Comparison of ENCODE assay signal across 22 cellular contexts in the genomic region with DNA sequence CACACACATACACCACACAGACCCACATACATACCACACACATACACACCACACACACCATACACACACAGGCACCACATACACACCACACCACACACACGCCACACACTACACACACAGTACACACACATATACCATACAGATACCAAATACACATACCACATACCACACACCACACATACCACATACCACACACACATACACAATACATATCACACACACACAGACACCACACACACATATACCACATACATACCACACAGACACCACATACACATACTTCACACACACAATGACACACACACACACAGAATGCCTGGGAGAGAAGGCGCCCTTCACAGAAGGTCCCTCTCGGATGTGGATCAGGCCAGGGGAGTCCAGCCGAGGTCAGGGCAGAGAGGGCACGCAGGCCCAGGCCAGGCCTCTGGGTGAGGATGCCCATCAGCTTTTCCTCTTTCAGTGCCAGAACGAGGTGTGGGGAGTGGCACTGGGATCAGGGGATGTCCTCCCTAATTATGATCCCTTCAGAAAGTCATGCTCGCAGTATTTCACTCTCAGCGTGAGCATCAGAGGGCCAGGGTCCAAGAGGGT.
DNase-seq lines count a peak whose midpoint lies in the region; ATAC-seq, FAIRE-seq and TF ChIP-seq lines count a peak whose summit lies in the region.
"Had no signal": no experiment of that assay in that cellular context is flagged by ENCODE, and none has a peak within 500 bp of the region (broad histone marks: within the 10 kb centered on the region; RNA-seq: fewer than 3 reads in every experiment).

No MANE protein-coding gene starts in this region.

- peak; percentile 58 for DNase-seq in activated effector memory CD4-positive, alpha-beta T cell treated with anti-CD3 and anti-CD28 coated beads, Interleukin-2, amount 50 U/mL, for 16 hours
- DNase-seq in activated effector memory CD4-positive, alpha-beta T cell treated with Interleukin-2 at 50 U/mL for 16 hours = no peak
- DNase-seq in H9 = no peak
- DNase-seq in H1 (ENCODE audit: low read depth in 1 of 2, low spot score in 2 of 2) = no peak
- peak; percentile 22 for DNase-seq in osteoblast (ENCODE audit: insufficient read length, low spot score, missing footprints)
- DNase-seq in OCI-LY7 (ENCODE audit: low spot score) = no peak
- no peak for DNase-seq in HEK293T (ENCODE audit: extremely low spot score)
- DNase-seq: CD4-positive, alpha-beta memory T cell; DMS53; EL; GOT3; Karpas-422; NCI-H1436; NCI-H1930; NCI-H345; NCI-H524 treated with DMSO at 0.1 percent for 48 hours; PC-9 had no signal

- H3K79me2 ChIP-seq in H9 (ENCODE audit: insufficient read depth, low read length) (no peaks in the 10 kb centered on the region), H1 (ENCODE audit: control insufficient read depth in 1 of 2, insufficient read depth in 2 of 2, low read length in 2 of 2) (no peaks in the 10 kb centered on the region), osteoblast (ENCODE audit: insufficient read depth, low read length) (no peaks in the 10 kb centered on the region), OCI-LY7 (ENCODE audit: insufficient read depth, low read depth, low read length) (no peaks in the 10 kb centered on the region)

- H4K5ac ChIP-seq in H9 (ENCODE audit: insufficient read length, low read depth, low read length) = peak overlapping the region; percentile 28
- H4K5ac ChIP-seq in H1 (ENCODE audit: insufficient read length, low read depth, low read length) = no peak overlapping the region

- no peak overlapping the region for H3K4me3 Mint-ChIP-seq in H9
- H3K4me3 Mint-ChIP-seq: CD4-positive, alpha-beta memory T cell had no signal

- H3K4me1 ChIP-seq in H9 (ENCODE audit: insufficient read depth, low read length) = no peaks in the 10 kb centered on the region
- peaks cover 0 to 15% (median 2%) of the 10 kb centered on the region in 4 experiments; a peak in 1 of 7 replicates for H3K4me1 ChIP-seq in H1 (replicated peaks in 1 of 4; ENCODE audit: control insufficient read depth in 3 of 4, insufficient read depth in 4 of 4, low read length in 3 of 4)
- peaks cover 11% of the 10 kb centered on the region for H3K4me1 ChIP-seq in osteoblast (ENCODE audit: insufficient read depth, low read length)
- H3K4me1 ChIP-seq in OCI-LY7 (ENCODE audit: insufficient read depth, low read length, poor library complexity, severe bottlenecking) = no peaks in the 10 kb centered on the region
- H3K4me1 ChIP-seq: BLaER1 had no signal

- no peaks in the 10 kb centered on the region for H3K27me3 ChIP-seq in H9 (ENCODE audit: insufficient read depth, low read length)
- no peaks in the 10 kb centered on the region; a peak in 1 of 7 replicates for H3K27me3 ChIP-seq in H1 (replicated peaks in 1 of 4; ENCODE audit: control insufficient read depth in 3 of 4, extremely low read depth in 1 of 4, insufficient read depth in 3 of 4, low read length in 3 of 4)
- no peaks in the 10 kb centered on the region for H3K27me3 ChIP-seq in osteoblast (ENCODE audit: insufficient read depth, low read length)
- H3K27me3 ChIP-seq: BLaER1 had no signal

- H2BK15ac ChIP-seq in H9 (ENCODE audit: low read depth, low read length) (no peak overlapping the region), H1 (ENCODE audit: low read length) (no peak overlapping the region)

- H3K4me2 ChIP-seq in H9 (ENCODE audit: insufficient read depth, insufficient read length, low read length) (no peak overlapping the region), H1 (ENCODE audit: insufficient read depth in 1 of 2, low read depth in 2 of 2, low read length in 2 of 2) (no peak overlapping the region), osteoblast (ENCODE audit: insufficient read depth, low read length) (no peak overlapping the region), OCI-LY7 (ENCODE audit: low read length) (no peak overlapping the region)
- H3K4me2 ChIP-seq: A549, BLaER1, PC-9 had no signal

- H3K14ac ChIP-seq in H9 (ENCODE audit: insufficient read depth, low read length) = no peak overlapping the region
- no peak overlapping the region for H3K14ac ChIP-seq in H1 (ENCODE audit: insufficient read length)

- TF ChIP-seq EP300 in H1 (IDR thresholded peaks at IDR 0.05; ENCODE audit: borderline replicate concordance in 1 of 2, low read depth in 2 of 2, low read length in 2 of 2) = no peak

- H3K4me3 ChIP-seq in H1 (ENCODE audit: extremely low read depth in 1 of 4, insufficient read depth in 2 of 4, low read depth in 3 of 4, low read length in 4 of 4) (no peak overlapping the region), osteoblast (ENCODE audit: insufficient read depth, low read length) (no peak overlapping the region), OCI-LY7 (ENCODE audit: low read depth, low read length, poor library complexity, severe bottlenecking) (no peak overlapping the region)
- H3K4me3 ChIP-seq: A549, BLaER1, GM12878, PC-9 had no signal

- TF ChIP-seq RAD21 in H1 (IDR thresholded peaks at IDR 0.05 in 1 of 2, conservative IDR thresholded peaks at IDR 0.05 in 1 of 2; ENCODE audit: low read depth in 2 of 2, low read length in 2 of 2) = no peak

- H3K23me2 ChIP-seq in H9 (ENCODE audit: insufficient read length, low read depth, low read length, poor library complexity, severe bottlenecking) (no peaks in the 10 kb centered on the region), H1 (ENCODE audit: low read depth, low read length) (peaks cover 8% of the 10 kb centered on the region; the same call in 1 of the 2 replicates)

- CTCF ChIA-PET in H1 (lab: Charles Lee; ENCODE audit: partially characterized antibody) (interaction anchor here (1.0 kb wide), 1 partner anchor 37 kb away, joined by 3 read pairs; no protein-coding TSS in a partner anchor), OCI-LY7 (lab: Charles Lee; ENCODE audit: unreplicated experiment) (no interaction called here), HEK293T (lab: Yijun Ruan, JAX) (no interaction called here)

- no peak overlapping the region for H2AFZ ChIP-seq in H9 (ENCODE audit: low read length)
- H2AFZ ChIP-seq in H1 (ENCODE audit: low read length) = no peak overlapping the region
- no peak overlapping the region for H2AFZ ChIP-seq in osteoblast (ENCODE audit: low read length)
- no peak overlapping the region for H2AFZ ChIP-seq in OCI-LY7 (ENCODE audit: low read length)
- H2AFZ ChIP-seq: PC-9 had no signal

- no peak for ATAC-seq in esophagus mucosa
- ATAC-seq: A549, GM12878 had no signal

- H3K56ac ChIP-seq in H9 (ENCODE audit: insufficient read length, low read depth, low read length) = no peak overlapping the region
- H3K56ac ChIP-seq in H1 (replicated peaks; ENCODE audit: insufficient read length, low read depth, low read length) = peak overlapping the region; percentile 100

- no peak for FAIRE-seq in H1 (lab: Jason Lieb, UNC)
- FAIRE-seq: A549 had no signal

- H3K9ac ChIP-seq in H9 (ENCODE audit: extremely low read depth, insufficient read length, low read length) (no peak overlapping the region), H1 (replicated peaks in 1 of 4; ENCODE audit: extremely low read depth in 1 of 4, low read depth in 3 of 4, low read length in 3 of 4) (no peak overlapping the region)
- H3K9ac ChIP-seq: BLaER1 had no signal

- intact Hi-C loops in OCI-LY7 (cut with micrococcal nuclease; ENCODE audit: unreplicated experiment) = no loop called here

- H2AK5ac ChIP-seq in H9 (ENCODE audit: insufficient read length, low read length) = no peak overlapping the region
- H2AK5ac ChIP-seq in H1 (ENCODE audit: low read depth, low read length) = peak overlapping the region; percentile 91

- no TSS peak for BruUV-seq in OCI-LY7 (replicated peaks; lab: Mats Ljungman, UMichigan)

- H3K23ac ChIP-seq in H9 (ENCODE audit: insufficient read length, low read depth, low read length) (no peak overlapping the region), H1 (ENCODE audit: insufficient read length) (no peak overlapping the region)

- H2BK120ac ChIP-seq in H9 (ENCODE audit: low read depth, low read length, poor library complexity, severe bottlenecking) (no peak overlapping the region), H1 (replicated peaks; ENCODE audit: low read depth, low read length) (peak overlapping the region; percentile 22)

- peaks cover 24 to 28% of the 10 kb centered on the region in 2 experiments for H3K9me3 Mint-ChIP-seq in H9

- H3K27ac ChIP-seq in H9 (ENCODE audit: insufficient read length, low read depth, low read length) (no peak overlapping the region), H1 (ENCODE audit: low read depth, low read length) (no peak overlapping the region), osteoblast (ENCODE audit: low read depth, low read length) (no peak overlapping the region), OCI-LY7 (ENCODE audit: low read depth, low read length, poor library complexity, severe bottlenecking) (no peak overlapping the region)
- H3K27ac ChIP-seq: A549, BLaER1, PC-9, RWPE1 had no signal

- H2BK20ac ChIP-seq in H9 (ENCODE audit: low read depth, low read length, poor library complexity, severe bottlenecking) (no peak overlapping the region), H1 (ENCODE audit: low read length) (0 out of 2 replicates have a peak overlapping the region, but pooled peaks have one; percentile 52)

- H3K4ac ChIP-seq in H9 (ENCODE audit: low read depth, low read length) (no peak overlapping the region), H1 (replicated peaks; ENCODE audit: insufficient read length, low read depth, low read length) (no peak overlapping the region)

- TF ChIP-seq CTCF in H9 (conservative IDR thresholded peaks at IDR 0.05) = no peak
- no peak for TF ChIP-seq CTCF in H1 (IDR thresholded peaks at IDR 0.05; ENCODE audit: control extremely low read depth in 1 of 3, insufficient read depth in 1 of 3, low read depth in 1 of 3, low read length in 3 of 3)
- no peak for TF ChIP-seq CTCF in osteoblast (IDR thresholded peaks at IDR 0.05; ENCODE audit: extremely low read depth, low read depth, low read length)
- TF ChIP-seq CTCF in OCI-LY7 (conservative IDR thresholded peaks at IDR 0.05; ENCODE audit: low read length) = no peak

- H4K91ac ChIP-seq in H9 (ENCODE audit: insufficient read length, low read depth, low read length) = no peak overlapping the region
- H4K91ac ChIP-seq in H1 (replicated peaks; ENCODE audit: insufficient read length, low read length) = peak overlapping the region; percentile 55

- TF ChIP-seq POLR2A in H1 (IDR thresholded peaks at IDR 0.05; ENCODE audit: control extremely low read depth in 1 of 2, low read depth in 2 of 2, low read length in 2 of 2) = no peak

- no peak overlapping the region for H3T11ph ChIP-seq in H9 (ENCODE audit: low read length)

- no peaks in the 10 kb centered on the region; the same call in 1 of the 2 replicates for H3K27me3 Mint-ChIP-seq in H9 (ENCODE audit: low read depth)
- H3K27me3 Mint-ChIP-seq: CD4-positive, alpha-beta memory T cell had no signal

- no CpG with 5 or more reads among the region's 8 CpGs for WGBS in H9 (ENCODE audit: extremely low coverage, insufficient read length, low lambda C conversion rate)
- WGBS in H1 (ENCODE audit: extremely low coverage in 1 of 2, insufficient coverage in 1 of 2, insufficient read length in 1 of 2, insufficient replicate concordance in 2 of 2, low coverage in 1 of 2, low lambda C conversion rate in 2 of 2, missing lambda C conversion rate in 1 of 2), 2 experiments = 88% methylated on average over 8 of the region's 8 CpGs; no CpG with 5 or more reads in 1 of the 2 experiments

- no peaks in the 10 kb centered on the region for H4K20me1 ChIP-seq in H9 (ENCODE audit: control insufficient read depth, insufficient read depth, insufficient read length)
- H4K20me1 ChIP-seq in H1 (replicated peaks in 1 of 2; ENCODE audit: control insufficient read depth in 1 of 2, insufficient read depth in 2 of 2, low read length in 2 of 2) = peaks cover 0 to 7% of the 10 kb centered on the region in 2 experiments
- H4K20me1 ChIP-seq in osteoblast (ENCODE audit: insufficient read depth, low read length) = no peaks in the 10 kb centered on the region
- H4K20me1 ChIP-seq in OCI-LY7 (ENCODE audit: insufficient read depth, low read length) = no peaks in the 10 kb centered on the region
- H4K20me1 ChIP-seq: BLaER1 had no signal

- H3K9me3 ChIP-seq in H9 (ENCODE audit: control insufficient read depth, low read depth, low read length) = peaks cover 6% of the 10 kb centered on the region
- H3K9me3 ChIP-seq in H1 (ENCODE audit: insufficient read depth in 2 of 2, low read depth in 1 of 2, low read length in 1 of 2) = peaks cover 4 to 7% of the 10 kb centered on the region in 2 experiments; a peak in 2 of 4 replicates
- H3K9me3 ChIP-seq in osteoblast (ENCODE audit: low read depth, low read length) = peaks cover 5% of the 10 kb centered on the region
- H3K9me3 ChIP-seq in OCI-LY7 (ENCODE audit: low read length) = 0 out of 2 replicates have a peak, but pooled peaks cover 8% of the 10 kb centered on the region

- no peaks in the 10 kb centered on the region for H3K36me3 ChIP-seq in H1 (ENCODE audit: control insufficient read depth in 2 of 4, insufficient read depth in 4 of 4, low read length in 3 of 4)
- H3K36me3 ChIP-seq in osteoblast (ENCODE audit: insufficient read depth, low read length) = no peaks in the 10 kb centered on the region
- H3K36me3 ChIP-seq in OCI-LY7 (ENCODE audit: insufficient read depth, low read length) = no peaks in the 10 kb centered on the region
- H3K36me3 ChIP-seq: BLaER1 had no signal

- H3K27ac Mint-ChIP-seq in H9 = no peak overlapping the region
- H3K27ac Mint-ChIP-seq: CD4-positive, alpha-beta memory T cell had no signal

- no peak overlapping the region for H2BK5ac ChIP-seq in H9 (ENCODE audit: insufficient read length, low read length)
- H2BK5ac ChIP-seq in H1 (ENCODE audit: low read depth, low read length) = 0 out of 2 replicates have a peak overlapping the region, but pooled peaks have one; percentile 48

- H2BK12ac ChIP-seq in H9 (ENCODE audit: insufficient read length, low read depth, low read length) = no peak overlapping the region
- peak overlapping the region; percentile 53; the same call in 1 of the 2 replicates for H2BK12ac ChIP-seq in H1 (ENCODE audit: low read depth, low read length)

- peaks cover 2 to 18% (median 16%) of the 10 kb centered on the region in 3 experiments for H3K36me3 Mint-ChIP-seq in H9 (ENCODE audit: insufficient read depth in 1 of 3, low read depth in 3 of 3)

- H3K9me2 ChIP-seq in OCI-LY7 (ENCODE audit: insufficient read depth, low read length) = no peaks in the 10 kb centered on the region

- peaks cover 12 to 16% of the 10 kb centered on the region in 2 experiments for H3K4me1 Mint-ChIP-seq in H9
- H3K4me1 Mint-ChIP-seq: CD4-positive, alpha-beta memory T cell had no signal

- POLR2A ChIA-PET in H1 (lab: Charles Lee; ENCODE audit: partially characterized antibody) = no interaction called here
- POLR2A ChIA-PET in OCI-LY7 (lab: Charles Lee) = no interaction called here
- POLR2A ChIA-PET in HEK293T (lab: Yijun Ruan, JAX) = no interaction called here

- H3K79me1 ChIP-seq in H9 (ENCODE audit: insufficient read depth, low read depth, low read length, poor library complexity, severe bottlenecking) (no peaks in the 10 kb centered on the region), H1 (ENCODE audit: low read depth, low read length) (no peaks in the 10 kb centered on the region)

- H3K18ac ChIP-seq in H9 (ENCODE audit: insufficient read length, low read depth, low read length) = no peak overlapping the region
- no peak overlapping the region for H3K18ac ChIP-seq in H1 (ENCODE audit: extremely low read depth, low read length)

- no peak overlapping the region for H4K8ac ChIP-seq in H9 (replicated peaks; ENCODE audit: insufficient read length, low read depth, low read length)
- H4K8ac ChIP-seq in H1 (ENCODE audit: extremely low read depth, insufficient read depth, low read length) = no peak overlapping the region

Comparison
In these comparisons a context has a peak if more than half of its experiments do, and no peak if none do; other contexts are left out.
1. DNase-seq: peak in activated effector memory CD4-positive, alpha-beta T cell treated with anti-CD3 and anti-CD28 coated beads, Interleukin-2, amount 50 U/mL, for 16 hours (single experiment) and osteoblast (single experiment); none in activated effector memory CD4-positive, alpha-beta T cell treated with Interleukin-2 at 50 U/mL for 16 hours (single experiment), H9 (single experiment), H1 (0 of 2), OCI-LY7 (single experiment) and HEK293T (single experiment).